1 cellular context compared by ENCODE assay signal in genomic region chr2:20642026-20642971, GRCh38.
TF ChIP-seq lines count a peak whose summit lies in the region.

No MANE protein-coding gene starts in this region.

TF ChIP-seq in HepG2, 621 proteins besides CTCF, POLR2A, EP300 and RAD21 (continued from another document and continues in another):
- TF ChIP-seq THAP9 (CRISPR knock-in tag; IDR thresholded peaks at IDR 0.05; ENCODE audit: borderline replicate concordance): peak; percentile 64
- TF ChIP-seq ZNF615 (CRISPR knock-in tag; IDR thresholded peaks at IDR 0.05; ENCODE audit: borderline replicate concordance): no peak
- TF ChIP-seq CREB3 (CRISPR knock-in tag; IDR thresholded peaks at IDR 0.05): no peak
- no peak for TF ChIP-seq MLXIP (CRISPR knock-in tag; IDR thresholded peaks at IDR 0.05; ENCODE audit: borderline replicate concordance)
- no peak for TF ChIP-seq SIX4 (CRISPR knock-in tag; IDR thresholded peaks at IDR 0.05)
- TF ChIP-seq CBX1 (IDR thresholded peaks at IDR 0.05; ENCODE audit: low read depth): no peak
- peak; percentile 33; the same call in 1 of the 2 replicates for TF ChIP-seq HES4 (CRISPR knock-in tag; IDR thresholded peaks at IDR 0.05; ENCODE audit: borderline replicate concordance)
- TF ChIP-seq HOXA9 (CRISPR knock-in tag; IDR thresholded peaks at IDR 0.05; ENCODE audit: borderline replicate concordance): no peak
- TF ChIP-seq THAP7 (CRISPR knock-in tag; IDR thresholded peaks at IDR 0.05): no peak
- TF ChIP-seq ATF7-NPFF (CRISPR knock-in tag; IDR thresholded peaks at IDR 0.05; ENCODE audit: low read depth): no peak
- no peak for TF ChIP-seq RAD51 (IDR thresholded peaks at IDR 0.05; ENCODE audit: borderline replicate concordance)
- TF ChIP-seq ZGPAT (CRISPR knock-in tag; IDR thresholded peaks at IDR 0.05): peak; percentile 38; the same call in 1 of the 2 replicates
- no peak for TF ChIP-seq ZNF264 (CRISPR knock-in tag; IDR thresholded peaks at IDR 0.05)
- 0 out of 2 replicates have a peak, but pooled peaks have one; percentile 41 for TF ChIP-seq ATF2 (CRISPR knock-in tag; IDR thresholded peaks at IDR 0.05)
- TF ChIP-seq ZXDC (CRISPR knock-in tag; IDR thresholded peaks at IDR 0.05): no peak
- TF ChIP-seq SMARCC2 (IDR thresholded peaks at IDR 0.05): no peak
- TF ChIP-seq U2AF2 (IDR thresholded peaks at IDR 0.05; ENCODE audit: low read depth, low read length): no peak
- TF ChIP-seq MYNN (CRISPR knock-in tag; IDR thresholded peaks at IDR 0.05; ENCODE audit: low read depth): no peak
- no peak for TF ChIP-seq NFYB (CRISPR knock-in tag; IDR thresholded peaks at IDR 0.05)
- no peak for TF ChIP-seq ZNF142 (CRISPR knock-in tag; IDR thresholded peaks at IDR 0.05)
- no peak for TF ChIP-seq HNF4A (CRISPR knock-in tag; IDR thresholded peaks at IDR 0.05)
- TF ChIP-seq USF2 (IDR thresholded peaks at IDR 0.05; ENCODE audit: low read depth, low read length): no peak
- TF ChIP-seq USF2 (CRISPR knock-in tag; IDR thresholded peaks at IDR 0.05; ENCODE audit: borderline replicate concordance): no peak
- TF ChIP-seq THRA (CRISPR knock-in tag; IDR thresholded peaks at IDR 0.05; ENCODE audit: borderline replicate concordance): peak; percentile 70
- no peak for TF ChIP-seq HCFC1 (IDR thresholded peaks at IDR 0.05; ENCODE audit: low read depth, low read length)
- no peak for TF ChIP-seq SIN3A (IDR thresholded peaks at IDR 0.05; ENCODE audit: borderline replicate concordance, low read depth, low read length)
- no peak for TF ChIP-seq CERS6 (CRISPR knock-in tag; IDR thresholded peaks at IDR 0.05)
- no peak for TF ChIP-seq ZSCAN29 (CRISPR knock-in tag; conservative IDR thresholded peaks at IDR 0.05)
- TF ChIP-seq GATAD1 (CRISPR knock-in tag; IDR thresholded peaks at IDR 0.05): 0 out of 2 replicates have a peak, but pooled peaks have one; percentile 37
- no peak for TF ChIP-seq ZC3H4 (CRISPR knock-in tag; IDR thresholded peaks at IDR 0.05; ENCODE audit: borderline replicate concordance)
- TF ChIP-seq ZSCAN31 (CRISPR knock-in tag; IDR thresholded peaks at IDR 0.05; ENCODE audit: low read depth): no peak
